In genomic region chr1:93251966-93252365, GRCh38 we compare ENCODE assay signal across 7 cellular contexts.
"Had no signal": no experiment of that assay in that cellular context is flagged by ENCODE, and none has a peak within 500 bp of the region (broad histone marks: within the 10 kb centered on the region; RNA-seq: fewer than 3 reads in every experiment).

No MANE protein-coding gene starts in this region.

- H3K4me3 Mint-ChIP-seq: H9, HFFc6, IgD-negative memory B cell had no signal

- H3K4me3 ChIP-seq: GM23248 had no signal

- DNase-seq: GM23248, H9, HCEC 1CT, HFFc6 had no signal

- H3K9me3 Mint-ChIP-seq: H9, HFFc6 had no signal

- H3K27ac Mint-ChIP-seq: HFFc6, IgD-negative memory B cell had no signal

- H3K27ac ChIP-seq: GM23248, HL-60 had no signal

- ATAC-seq: HepG2 had no signal

- H3K27me3 Mint-ChIP-seq: IgD-negative memory B cell had no signal

- H3K9ac ChIP-seq: GM23248 had no signal

- H2AFZ ChIP-seq: GM23248 had no signal
